In the genomic region with DNA sequence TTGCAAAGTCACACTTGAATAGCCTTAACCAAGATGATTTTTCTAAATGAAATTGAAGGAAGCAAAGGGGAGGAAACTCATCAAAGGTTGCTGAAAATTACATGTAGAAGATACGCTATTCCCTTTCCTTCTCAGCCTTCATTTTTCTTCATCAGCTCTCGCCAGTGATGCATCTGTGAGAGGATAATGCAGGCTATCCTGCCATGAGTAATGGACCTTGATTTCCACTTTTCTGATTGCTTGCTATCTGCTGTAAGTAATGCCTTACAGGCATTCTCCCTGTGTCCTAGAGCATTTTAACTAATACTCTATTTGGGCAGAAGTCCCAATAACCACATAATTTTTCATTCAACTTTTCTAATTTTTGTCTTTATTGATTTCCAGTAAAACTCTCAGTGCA, we compare ENCODE assay signal across 17 cellular contexts.
"Had no signal": no experiment of that assay in that cellular context is flagged by ENCODE, and none has a peak within 500 bp of the region (broad histone marks: within the 10 kb centered on the region; RNA-seq: fewer than 3 reads in every experiment).

No MANE protein-coding gene starts in this region.

- H3K9me3 Mint-ChIP-seq: activated naive CD4-positive, alpha-beta T cell treated with anti-CD3 and anti-CD28 coated beads, Interleukin-2, amount 10 ng/mL, durations not matched to agents 7 days and 5 days; activated T-helper 17 cell treated with anti-CD3 and anti-CD28 coated beads, Interleukin-2, amount 50 U/mL, for 72 hours; effector memory CD8-positive, alpha-beta T cell had no signal

- ATAC-seq: activated T-helper 17 cell treated with anti-CD3 and anti-CD28 coated beads, Interleukin-2, amount 50 U/mL, for 72 hours; gastroesophageal sphincter had no signal

- H3K27ac ChIP-seq: gastroesophageal sphincter, neutrophil, thyroid gland had no signal

- H3K36me3 Mint-ChIP-seq: activated naive CD4-positive, alpha-beta T cell treated with anti-CD3 and anti-CD28 coated beads, Interleukin-2, amount 10 ng/mL, durations not matched to agents 7 days and 5 days had no signal

- H3K36me3 ChIP-seq: gastroesophageal sphincter, neutrophil, thyroid gland had no signal

- H3K27me3 Mint-ChIP-seq: activated naive CD4-positive, alpha-beta T cell treated with anti-CD3 and anti-CD28 coated beads, Interleukin-2, amount 10 ng/mL, durations not matched to agents 7 days and 5 days; activated T-helper 17 cell treated with anti-CD3 and anti-CD28 coated beads, Interleukin-2, amount 50 U/mL, for 72 hours; brain; dendritic cell treated with granulocyte-macrophage colony-stimulating factor and Interleukin-4, amounts not matched to agents 40 ng/mL and 50 ng/mL, for 4 days; effector memory CD8-positive, alpha-beta T cell had no signal

- H3K4me3 Mint-ChIP-seq: activated naive CD4-positive, alpha-beta T cell treated with anti-CD3 and anti-CD28 coated beads, Interleukin-2, amount 10 ng/mL, durations not matched to agents 7 days and 5 days; brain; dendritic cell treated with granulocyte-macrophage colony-stimulating factor and Interleukin-4, amounts not matched to agents 40 ng/mL and 50 ng/mL, for 4 days; mesothelial cell of epicardium had no signal

- H3K27ac Mint-ChIP-seq: activated naive CD4-positive, alpha-beta T cell treated with anti-CD3 and anti-CD28 coated beads, Interleukin-2, amount 10 ng/mL, durations not matched to agents 7 days and 5 days; activated T-helper 17 cell treated with anti-CD3 and anti-CD28 coated beads, Interleukin-2, amount 50 U/mL, for 72 hours had no signal

- H3K27me3 ChIP-seq: gastroesophageal sphincter, neutrophil, thyroid gland had no signal

- H3K4me1 ChIP-seq: thyroid gland had no signal

- H3K9me3 ChIP-seq: gastroesophageal sphincter, neutrophil had no signal

- H3K4me3 ChIP-seq: gastroesophageal sphincter, thyroid gland had no signal

- DNase-seq: activated CD8-positive, alpha-beta memory T cell treated with anti-CD3 and anti-CD28 coated beads for 24 hours; amniotic stem cell; cerebellar nuclear complex; effector memory CD8-positive, alpha-beta T cell; hippocampal formation; kidney glomerular epithelial cell; retina; small intestine; T1000; thyroid gland had no signal
